Comparison of ENCODE assay signal across 26 cellular contexts in genomic region chr5:132886064-132886823, GRCh38. TPM values are rescaled to one million over a fixed set of nuclear protein-coding genes. Genes with fewer than 3 reads are reported as not detected.
A peak's percentile ranks its signal among the peaks of the same experiment; 100 is the strongest.
DNase-seq lines count a peak whose midpoint lies in the region; ATAC-seq, FAIRE-seq and TF ChIP-seq lines count a peak whose summit lies in the region.
"Had no signal": no experiment of that assay in that cellular context is flagged by ENCODE, and none has a peak within 500 bp of the region (broad histone marks: within the 10 kb centered on the region; RNA-seq: fewer than 3 reads in every experiment).

No MANE protein-coding gene starts in this region.

- no peak overlapping the region for H4K8ac ChIP-seq in mesendoderm (ENCODE audit: low read depth, low read length)

- H3K27ac Mint-ChIP-seq in natural killer cell treated with Interleukin-12 subunit alpha and Interleukin-12 subunit beta and Interleukin-15 and Interleukin-18, amount 100 ng/mL, for 72 hours, result peak overlapping the region in 1 of 2 donors; percentile 30
- H3K27ac Mint-ChIP-seq: CD14-positive monocyte had no signal

- H3K4me3 Mint-ChIP-seq in natural killer cell treated with Interleukin-12 subunit alpha and Interleukin-12 subunit beta and Interleukin-15 and Interleukin-18, amount 100 ng/mL, for 72 hours, result no peak overlapping the region
- H3K4me3 Mint-ChIP-seq: CD14-positive monocyte; central memory CD8-positive, alpha-beta T cell; naive thymus-derived CD8-positive, alpha-beta T cell had no signal

- H3K9me3 ChIP-seq in A549, result no peaks in the 10 kb centered on the region
- no peaks in the 10 kb centered on the region for H3K9me3 ChIP-seq in upper lobe of right lung
- H3K9me3 ChIP-seq: heart right ventricle, stomach had no signal

- DNase-seq in A549 (ENCODE audit: low read depth in 1 of 2, low spot score in 1 of 2) (no peak), NAMALWA (ENCODE audit: low spot score) (peak; percentile 73), mesendoderm (peak; percentile 51), upper lobe of right lung (no peak), NCI-H1436 (lab: John Stamatoyannopoulos, UW) (no peak), NCI-H226 (no peak)
- no peak for DNase-seq in natural killer cell treated with Interleukin-12 subunit alpha and Interleukin-12 subunit beta and Interleukin-15 and Interleukin-18, amount 100 ng/mL, for 72 hours (ENCODE audit: low spot score)
- DNase-seq: activated CD4-positive, alpha-beta T cell treated with anti-CD3 and anti-CD28 coated beads, Interleukin-2, amount 50 U/mL, for 1 hour; activated CD8-positive, alpha-beta memory T cell treated with anti-CD3 and anti-CD28 coated beads, Interleukin-2, amount 50 U/mL, for 4 hours; aorta; DMS 273 treated with DMSO at 0.1 percent for 48 hours; GF-D8; heart right ventricle; naive thymus-derived CD8-positive, alpha-beta T cell; NCI-H187 treated with DMSO at 0.1 percent for 48 hours; NCI-H510A; stimulated activated CD4-positive, alpha-beta T cell treated with anti-CD3 and anti-CD28 coated beads, Interleukin-2, amount 100 ng/mL, for 48 hours; stomach; SW 1271 had no signal

- H3K36me3 ChIP-seq in mesendoderm (ENCODE audit: control insufficient read depth, insufficient read depth, low read length) (peaks cover 4% of the 10 kb centered on the region), upper lobe of right lung (peaks cover 97% of the 10 kb centered on the region)

- ATAC-seq in A549 (no peak), upper lobe of right lung (no peak)
- ATAC-seq in natural killer cell treated with Interleukin-12 subunit alpha and Interleukin-12 subunit beta and Interleukin-15 and Interleukin-18, amount 100 ng/mL, for 72 hours, result no peak
- ATAC-seq: heart right ventricle; naive thymus-derived CD8-positive, alpha-beta T cell had no signal

- CTCF ChIA-PET in A549 (lab: Yijun Ruan, JAX), result interaction anchor here (1.4 to 5.1 kb wide), 2 partner anchors 57 to 500 kb away, joined by 4 to 48 read pairs; partner anchors contain the start of gene SHROOM1

- no peak overlapping the region for H3K9ac ChIP-seq in mesendoderm (ENCODE audit: low read length)

- no peak for FAIRE-seq in A549 (lab: Jason Lieb, UNC)
- FAIRE-seq: GM12892, urothelium cell line had no signal

- intact Hi-C loops in upper lobe of right lung (cut with DNase I), result no loop called here

- H2BK15ac ChIP-seq in mesendoderm (replicated peaks; ENCODE audit: low read depth), result no peak overlapping the region

- no peak overlapping the region for H2BK120ac ChIP-seq in mesendoderm (ENCODE audit: low read depth, low read length)

- peaks cover 2% of the 10 kb centered on the region for H3K79me1 ChIP-seq in mesendoderm (ENCODE audit: low read length)

- peaks cover 26% of the 10 kb centered on the region for H3K36me3 Mint-ChIP-seq in natural killer cell treated with Interleukin-12 subunit alpha and Interleukin-12 subunit beta and Interleukin-15 and Interleukin-18, amount 100 ng/mL, for 72 hours

- H3K9me3 Mint-ChIP-seq in natural killer cell treated with Interleukin-12 subunit alpha and Interleukin-12 subunit beta and Interleukin-15 and Interleukin-18, amount 100 ng/mL, for 72 hours, result no peaks in the 10 kb centered on the region
- H3K9me3 Mint-ChIP-seq: CD14-positive monocyte; central memory CD8-positive, alpha-beta T cell; naive thymus-derived CD8-positive, alpha-beta T cell had no signal

- H3K27me3 ChIP-seq in mesendoderm (ENCODE audit: insufficient read depth, low read length, poor library complexity) (no peaks in the 10 kb centered on the region), upper lobe of right lung (no peaks in the 10 kb centered on the region)
- H3K27me3 ChIP-seq: heart right ventricle, stomach had no signal

- H3K79me2 ChIP-seq in mesendoderm (ENCODE audit: control insufficient read depth, insufficient read depth, low read length), result no peaks in the 10 kb centered on the region

- no peak overlapping the region for H4K5ac ChIP-seq in mesendoderm (ENCODE audit: low read length)

- no peak overlapping the region for H3K18ac ChIP-seq in mesendoderm (ENCODE audit: low read length)

- H3K4ac ChIP-seq in mesendoderm (ENCODE audit: low read depth, low read length), result no peak overlapping the region

- POLR2A ChIA-PET in A549 (lab: Yijun Ruan, JAX), result no interaction called here

- TF ChIP-seq RAD21 in A549 (conservative IDR thresholded peaks at IDR 0.05 in 1 of 2, IDR thresholded peaks at IDR 0.05 in 1 of 2), result no peak

- TF ChIP-seq CTCF in A549 (IDR thresholded peaks at IDR 0.05) (no peak), upper lobe of right lung (IDR thresholded peaks at IDR 0.05) (no peak)

- no peak overlapping the region for H2AK5ac ChIP-seq in mesendoderm (ENCODE audit: low read length)

- TF ChIP-seq POLR2A in A549 (IDR thresholded peaks at IDR 0.05; ENCODE audit: low read length), result no peak

- no peak overlapping the region for H3K4me2 ChIP-seq in A549
- no peak overlapping the region for H3K4me2 ChIP-seq in mesendoderm (ENCODE audit: low read length)

- 94% methylated on average over 11 of the region's 11 CpGs for whole genome bisulfite sequencing in A549 (ENCODE audit: missing lambda C conversion rate)
- no CpG with 5 or more reads among the region's 11 CpGs for WGBS in mesendoderm (ENCODE audit: extremely low coverage, insufficient coverage, low lambda C conversion rate)

- H3K4me1 ChIP-seq in A549, result no peaks in the 10 kb centered on the region
- no peaks in the 10 kb centered on the region for H3K4me1 ChIP-seq in mesendoderm (ENCODE audit: control insufficient read depth, low read depth, low read length)
- no peaks in the 10 kb centered on the region for H3K4me1 ChIP-seq in upper lobe of right lung

- H3K27ac ChIP-seq in A549 (no peak overlapping the region), cingulate gyrus (ENCODE audit: low read depth, low read length) (peak overlapping the region; percentile 75), mesendoderm (ENCODE audit: low read depth, low read length) (no peak overlapping the region), upper lobe of right lung (no peak overlapping the region)
- H3K27ac ChIP-seq: heart right ventricle, skin epidermis, stomach had no signal

- no peaks in the 10 kb centered on the region for H3K27me3 Mint-ChIP-seq in natural killer cell treated with Interleukin-12 subunit alpha and Interleukin-12 subunit beta and Interleukin-15 and Interleukin-18, amount 100 ng/mL, for 72 hours
- H3K27me3 Mint-ChIP-seq: central memory CD8-positive, alpha-beta T cell; naive thymus-derived CD8-positive, alpha-beta T cell had no signal

- no peak overlapping the region for H3K4me3 ChIP-seq in A549
- H3K4me3 ChIP-seq in mesendoderm (ENCODE audit: low read length), result no peak overlapping the region
- H3K4me3 ChIP-seq in upper lobe of right lung, result no peak overlapping the region
- H3K4me3 ChIP-seq: heart right ventricle, skin epidermis, stomach had no signal

- TF ChIP-seq EP300 in A549 (IDR thresholded peaks at IDR 0.05), result no peak

- H2BK5ac ChIP-seq in mesendoderm (ENCODE audit: low read length), result no peak overlapping the region

- H3K56ac ChIP-seq in mesendoderm (ENCODE audit: low read length), result no peak overlapping the region

- peaks cover 0 to 6% of the 10 kb centered on the region in 2 donors for H3K4me1 Mint-ChIP-seq in natural killer cell treated with Interleukin-12 subunit alpha and Interleukin-12 subunit beta and Interleukin-15 and Interleukin-18, amount 100 ng/mL, for 72 hours (ENCODE audit: low read depth in 2 of 2)
- H3K4me1 Mint-ChIP-seq: central memory CD8-positive, alpha-beta T cell; naive thymus-derived CD8-positive, alpha-beta T cell had no signal

- no peak overlapping the region for H3K23ac ChIP-seq in mesendoderm (ENCODE audit: low read length)

TF ChIP-seq in A549, 52 proteins besides CTCF, POLR2A, EP300 and RAD21 (continues in another document):
- TF ChIP-seq ZSCAN20 (CRISPR knock-in tag; IDR thresholded peaks at IDR 0.05), result no peak

RNA-seq across cellular contexts. Expression of gene LEAP2, which starts 12.8 kb away (rescaled TPM):
- 4.1 and 4.8 TPM in 2 replicates for polyA plus RNA-seq in A549 (2011; rRNA removed)
- polyA plus RNA-seq in A549 (2012; cell fraction: cytosol; rRNA removed), result 0.76 and 0.95 TPM in 2 replicates
- 2.8 and 3.7 TPM in 2 replicates for polyA plus RNA-seq in A549 (2012; cell fraction: nucleus; rRNA removed)
- polyA plus RNA-seq in A549 (2017; fragmentation: RNase III; extraction: RNeasy Plus Mini Kit Qiagen cat#74134 plus additional on column Dnase treatment), result 1.6 to 2.1 TPM (median 2.0 TPM) in 3 replicates
- 1.6 and 2.5 TPM in 2 replicates for polyA minus RNA-seq in A549 (2011; rRNA and poly(A)+ RNA removed)
- 1.1 TPM for polyA plus RNA-seq in mesendoderm (2013, experiment 1 of 2)
- 0.85 TPM for polyA plus RNA-seq in mesendoderm (2013, experiment 2 of 2)
- 0.69 TPM for total RNA-seq in upper lobe of right lung
- 1 to 10 TPM; 2.7 to 5.6 TPM for total RNA-seq in natural killer cell treated with Interleukin-12 subunit alpha and Interleukin-12 subunit beta and Interleukin-15 and Interleukin-18, amount 100 ng/mL, for 72 hours

RNA-seq across cellular contexts. Expression of gene UQCRQ, which starts 19.8 kb away (rescaled TPM):
- polyA plus RNA-seq in A549 (2011; rRNA removed) (497 and 500 TPM in 2 replicates), A549 (2017; fragmentation: RNase III; extraction: RNeasy Plus Mini Kit Qiagen cat#74134 plus additional on column Dnase treatment) (424 to 448 TPM (median 441 TPM) in 3 replicates)
- 596 and 681 TPM in 2 replicates for polyA plus RNA-seq in A549 (2012; cell fraction: cytosol; rRNA removed)
- polyA plus RNA-seq in A549 (2012; cell fraction: nucleus; rRNA removed), result 231 and 239 TPM in 2 replicates
- 25.3 and 26.6 TPM in 2 replicates for polyA minus RNA-seq in A549 (2011; rRNA and poly(A)+ RNA removed)
- 559 TPM for polyA plus RNA-seq in mesendoderm (2013, experiment 1 of 2)
- 561 TPM for polyA plus RNA-seq in mesendoderm (2013, experiment 2 of 2)
- 256 TPM for total RNA-seq in upper lobe of right lung
- 100 to 1,000 TPM; 330 to 366 TPM for total RNA-seq in natural killer cell treated with Interleukin-12 subunit alpha and Interleukin-12 subunit beta and Interleukin-15 and Interleukin-18, amount 100 ng/mL, for 72 hours

RNA-seq across cellular contexts. Expression of gene GDF9, which starts 20.0 kb away (rescaled TPM):
- polyA plus RNA-seq in A549 (2011; rRNA removed) (0.83 and 0.85 TPM in 2 replicates), A549 (2017; fragmentation: RNase III; extraction: RNeasy Plus Mini Kit Qiagen cat#74134 plus additional on column Dnase treatment) (0.25 to 0.49 TPM (median 0.37 TPM) in 3 replicates)
- polyA plus RNA-seq in A549 (2012; cell fraction: cytosol; rRNA removed), result 0.24 and 0.31 TPM in 2 replicates
- 0.28 and 0.54 TPM in 2 replicates for polyA plus RNA-seq in A549 (2012; cell fraction: nucleus; rRNA removed)
- polyA minus RNA-seq in A549 (2011; rRNA and poly(A)+ RNA removed), result 0.25 and 0.34 TPM in 2 replicates
- polyA plus RNA-seq in mesendoderm (2013, experiment 1 of 2), result 0.14 TPM
- polyA plus RNA-seq in mesendoderm (2013, experiment 2 of 2), result 0.10 TPM
- 0.46 TPM for total RNA-seq in upper lobe of right lung
- under 1 TPM; 0.50 to 0.93 TPM for total RNA-seq in natural killer cell treated with Interleukin-12 subunit alpha and Interleukin-12 subunit beta and Interleukin-15 and Interleukin-18, amount 100 ng/mL, for 72 hours
- total RNA-seq: lung microvascular endothelial cell had no signal
- polyA plus RNA-seq: CD14-positive monocyte had no signal

RNA-seq across cellular contexts. Expression of gene SHROOM1, which starts 55.8 kb away (rescaled TPM):
- polyA plus RNA-seq in A549 (2011; rRNA removed) (3.5 and 4.5 TPM in 2 replicates), A549 (2017; fragmentation: RNase III; extraction: RNeasy Plus Mini Kit Qiagen cat#74134 plus additional on column Dnase treatment) (5.4 to 7.2 TPM (median 6.0 TPM) in 3 replicates)
- polyA plus RNA-seq in A549 (2012; cell fraction: cytosol; rRNA removed), result 7.9 and 10.9 TPM in 2 replicates
- polyA plus RNA-seq in A549 (2012; cell fraction: nucleus; rRNA removed), result 23.3 and 37.8 TPM in 2 replicates
- 4.6 and 5.0 TPM in 2 replicates for polyA minus RNA-seq in A549 (2011; rRNA and poly(A)+ RNA removed)
- polyA plus RNA-seq in mesendoderm (2013, experiment 1 of 2), result 1.6 TPM
- 1.8 TPM for polyA plus RNA-seq in mesendoderm (2013, experiment 2 of 2)
- total RNA-seq in upper lobe of right lung, result 24.2 TPM
- 1 to 10 TPM; 5.4 to 8.0 TPM for total RNA-seq in natural killer cell treated with Interleukin-12 subunit alpha and Interleukin-12 subunit beta and Interleukin-15 and Interleukin-18, amount 100 ng/mL, for 72 hours
- total RNA-seq: naive thymus-derived CD8-positive, alpha-beta T cell had no signal
- polyA plus RNA-seq: naive thymus-derived CD8-positive, alpha-beta T cell had no signal

Comparison
In these comparisons a context has a peak if more than half of its experiments do, and no peak if none do; other contexts are left out.
1. DNase-seq: peak in NAMALWA (single experiment) and mesendoderm (single experiment); none in A549 (0 of 2), upper lobe of right lung (single experiment), NCI-H1436 (single experiment), natural killer cell treated with Interleukin-12 subunit alpha and Interleukin-12 subunit beta and Interleukin-15 and Interleukin-18, amount 100 ng/mL, for 72 hours (single experiment) and NCI-H226 (single experiment).